2 cellular contexts compared by ENCODE assay signal in genomic region chr1:25695066-25695990, GRCh38.
A peak's percentile ranks its signal among the peaks of the same experiment; 100 is the strongest.
TF ChIP-seq lines count a peak whose summit lies in the region.

No MANE protein-coding gene starts in this region.

TF ChIP-seq in IMR-90, 13 proteins besides CTCF, POLR2A, EP300 and RAD21:
- 0 out of 2 replicates have a peak, but pooled peaks have one; percentile 26 for TF ChIP-seq MAZ (IDR thresholded peaks at IDR 0.05; ENCODE audit: borderline replicate concordance, low read depth, low read length)
- TF ChIP-seq SMC3 (IDR thresholded peaks at IDR 0.05; ENCODE audit: low read depth, low read length): peak; percentile 45
- peak; percentile 71 for TF ChIP-seq FOS (IDR thresholded peaks at IDR 0.05; ENCODE audit: low read depth, low read length)
- TF ChIP-seq, protein P1, sequence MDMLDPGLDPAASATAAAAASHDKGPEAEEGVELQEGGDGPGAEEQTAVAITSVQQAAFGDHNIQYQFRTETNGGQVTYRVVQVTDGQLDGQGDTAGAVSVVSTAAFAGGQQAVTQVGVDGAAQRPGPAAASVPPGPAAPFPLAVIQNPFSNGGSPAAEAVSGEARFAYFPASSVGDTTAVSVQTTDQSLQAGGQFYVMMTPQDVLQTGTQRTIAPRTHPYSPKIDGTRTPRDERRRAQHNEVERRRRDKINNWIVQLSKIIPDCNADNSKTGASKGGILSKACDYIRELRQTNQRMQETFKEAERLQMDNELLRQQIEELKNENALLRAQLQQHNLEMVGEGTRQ (IDR thresholded peaks at IDR 0.05; ENCODE audit: low read depth, low read length): peak; percentile 74; the same call in 1 of the 2 replicates
- TF ChIP-seq MXI1 (IDR thresholded peaks at IDR 0.05; ENCODE audit: borderline replicate concordance, low read depth, low read length): 0 out of 2 replicates have a peak, but pooled peaks have one; percentile 61
- peak; percentile 35; the same call in 1 of the 2 replicates for TF ChIP-seq NFE2L2 (IDR thresholded peaks at IDR 0.05; ENCODE audit: low read depth, low read length)
- TF ChIP-seq CHD1 (IDR thresholded peaks at IDR 0.05; ENCODE audit: low read depth, low read length): no peak; the same call in 1 of the 2 replicates
- TF ChIP-seq CEBPB (IDR thresholded peaks at IDR 0.05; ENCODE audit: low read depth, low read length): peak; percentile 100
- TF ChIP-seq BHLHE40 (IDR thresholded peaks at IDR 0.05; ENCODE audit: low read depth, low read length): peak; percentile 71
- TF ChIP-seq, protein P2, sequence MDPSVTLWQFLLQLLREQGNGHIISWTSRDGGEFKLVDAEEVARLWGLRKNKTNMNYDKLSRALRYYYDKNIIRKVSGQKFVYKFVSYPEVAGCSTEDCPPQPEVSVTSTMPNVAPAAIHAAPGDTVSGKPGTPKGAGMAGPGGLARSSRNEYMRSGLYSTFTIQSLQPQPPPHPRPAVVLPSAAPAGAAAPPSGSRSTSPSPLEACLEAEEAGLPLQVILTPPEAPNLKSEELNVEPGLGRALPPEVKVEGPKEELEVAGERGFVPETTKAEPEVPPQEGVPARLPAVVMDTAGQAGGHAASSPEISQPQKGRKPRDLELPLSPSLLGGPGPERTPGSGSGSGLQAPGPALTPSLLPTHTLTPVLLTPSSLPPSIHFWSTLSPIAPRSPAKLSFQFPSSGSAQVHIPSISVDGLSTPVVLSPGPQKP (IDR thresholded peaks at IDR 0.05; ENCODE audit: borderline replicate concordance, low read depth, low read length): no peak
- peak; percentile 79 for TF ChIP-seq MAFK (IDR thresholded peaks at IDR 0.05; ENCODE audit: low read depth, low read length)
- no peak for TF ChIP-seq RFX5 (IDR thresholded peaks at IDR 0.05; ENCODE audit: low read depth, low read length)
- no peak for TF ChIP-seq RCOR1 (IDR thresholded peaks at IDR 0.05; ENCODE audit: insufficient replicate concordance, low read length)
TF ChIP-seq in IMR-90: peak in this region for 9.

TF ChIP-seq in H1, 55 proteins besides CTCF, POLR2A, EP300 and RAD21:
- peak; percentile 42; the same call in 1 of the 2 replicates for TF ChIP-seq BACH1 (IDR thresholded peaks at IDR 0.05; ENCODE audit: low read length)
- TF ChIP-seq MAFK (IDR thresholded peaks at IDR 0.05; ENCODE audit: low read depth, low read length): 0 out of 2 replicates have a peak, but pooled peaks have one; percentile 26
- no peak for TF ChIP-seq ATF2 (IDR thresholded peaks at IDR 0.05; ENCODE audit: low read length)
- TF ChIP-seq CEBPB (IDR thresholded peaks at IDR 0.05; ENCODE audit: low read depth, low read length): peak; percentile 88
